In genomic region chr16:74361840-74362610, GRCh38 we compare ENCODE assay signal across 1 cellular context.
A peak's percentile ranks its signal among the peaks of the same experiment; 100 is the strongest.
TF ChIP-seq lines count a peak whose summit lies in the region.

No MANE protein-coding gene starts in this region.

TF ChIP-seq in K562, 482 proteins besides CTCF, POLR2A, EP300 and RAD21:
- 0 out of 2 replicates have a peak, but pooled peaks have one; percentile 18 for TF ChIP-seq CTBP1 (IDR thresholded peaks at IDR 0.05; ENCODE audit: borderline replicate concordance)
